In the genomic region with DNA sequence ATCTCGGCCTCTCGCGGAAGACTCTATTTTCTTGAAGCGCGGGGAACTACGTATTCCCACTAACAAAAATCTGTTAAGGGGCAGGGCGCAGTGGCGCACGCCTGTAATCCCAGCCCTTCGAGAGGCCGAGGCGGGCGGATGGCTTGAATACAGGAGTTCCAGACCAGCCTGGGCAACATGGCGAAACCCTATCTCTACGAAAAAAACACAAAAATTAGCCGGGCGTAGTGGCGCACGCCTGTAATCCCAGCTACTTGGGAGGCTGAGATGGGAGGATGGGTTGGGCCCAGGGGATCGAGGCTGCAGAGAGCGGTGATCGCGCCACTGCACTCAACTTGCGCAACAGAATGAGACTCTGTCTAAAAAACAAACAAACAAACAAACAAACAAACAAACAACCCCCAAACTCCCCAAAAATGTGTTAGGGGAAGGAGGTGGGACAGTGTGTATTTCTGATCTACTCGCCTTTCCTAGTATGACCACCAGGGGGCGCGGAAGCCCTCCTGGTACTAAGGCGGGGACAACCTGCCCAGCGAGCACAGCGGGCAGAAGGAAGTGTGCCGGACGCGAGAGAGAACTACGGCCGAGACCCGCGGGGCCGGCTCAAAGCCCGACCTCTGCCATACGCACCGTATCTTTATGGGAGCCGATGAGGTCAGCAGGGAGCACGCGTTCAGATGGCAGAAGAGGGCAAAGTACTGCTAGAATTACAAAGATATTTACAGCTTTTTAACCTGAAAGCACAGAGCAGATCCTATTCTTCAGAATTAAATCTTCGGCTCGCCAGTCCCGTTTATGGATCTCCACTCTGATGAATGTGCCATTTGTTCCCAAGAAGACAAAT, we compare ENCODE assay signal across 8 cellular contexts. TPM values are rescaled to one million over a fixed set of nuclear protein-coding genes. Genes with fewer than 3 reads are reported as not detected.
DNase-seq lines count a peak whose midpoint lies in the region; ATAC-seq and TF ChIP-seq lines count a peak whose summit lies in the region.

No MANE protein-coding gene starts in this region.

- ATAC-seq in HG03432 (IDR thresholded peaks at IDR 0.05; ENCODE audit: unreplicated experiment), result peak; percentile 77
- ATAC-seq in activated CD8-positive, alpha-beta T cell treated with anti-CD3 and anti-CD28 coated beads for 36 hours, result peak; percentile 71
- ATAC-seq in memory B cell (ENCODE audit: low read depth), result peak; percentile 70

- intact Hi-C loops in activated CD8-positive, alpha-beta T cell treated with anti-CD3 and anti-CD28 coated beads for 36 hours (cut with micrococcal nuclease), result loop anchor here (1.0 kb wide), 1 partner anchor 48 kb away; no protein-coding TSS in a partner anchor

- peaks cover 0 to 18% (median 2%) of the 10 kb centered on the region in 11 experiments; a peak in 5 of 22 replicates for H3K36me3 ChIP-seq in BLaER1 treated with 17β-estradiol and CSF1 and Interleukin-3, amounts not matched to agents 10 nM and 100 nM

- POLR2A ChIA-PET in activated CD8-positive, alpha-beta T cell treated with anti-CD3 and anti-CD28 coated beads for 36 hours (lab: Charles Lee), result interaction anchor here (1.1 to 2.5 kb wide), 4 partner anchors 11 to 85 kb away, joined by 3 to 14 read pairs (median 4); a partner anchor contains a TSS

- no peaks in the 10 kb centered on the region for H3K36me3 Mint-ChIP-seq in activated CD8-positive, alpha-beta T cell treated with anti-CD3 and anti-CD28 coated beads for 36 hours (ENCODE audit: low read depth)
- no peaks in the 10 kb centered on the region for H3K36me3 Mint-ChIP-seq in memory B cell

- H4K20me1 ChIP-seq in BLaER1 treated with 17β-estradiol and CSF1 and Interleukin-3, amounts not matched to agents 10 nM and 100 nM, result peaks cover 17 to 32% (median 26%) of the 10 kb centered on the region in 11 experiments; a peak in 17 of 22 replicates

- H3K9me3 Mint-ChIP-seq in activated CD8-positive, alpha-beta T cell treated with anti-CD3 and anti-CD28 coated beads for 36 hours, result no peaks in the 10 kb centered on the region
- no peaks in the 10 kb centered on the region for H3K9me3 Mint-ChIP-seq in memory B cell

- H3K27ac Mint-ChIP-seq in activated CD8-positive, alpha-beta T cell treated with anti-CD3 and anti-CD28 coated beads for 36 hours, result peak overlapping the region; percentile 55
- H3K27ac Mint-ChIP-seq in memory B cell, result peak overlapping the region; percentile 68

- DNase-seq in GM19238 (ENCODE audit: insufficient read length, low spot score), result peak; percentile 86
- DNase-seq in NCI-H69 (lab: John Stamatoyannopoulos, UW), result peak; percentile 87
- DNase-seq in activated CD8-positive, alpha-beta T cell treated with anti-CD3 and anti-CD28 coated beads for 36 hours, result peak; percentile 92
- DNase-seq in effector CD8-positive, alpha-beta T cell (lab: John Stamatoyannopoulos, UW), result peak; percentile 79
- peak; percentile 80 to 83 for DNase-seq in memory B cell (ENCODE audit: low spot score in 2 of 2)
- peak; percentile 77 for DNase-seq in stimulated activated CD8-positive, alpha-beta memory T cell treated with anti-CD3 and anti-CD28 coated beads, Interleukin-12 subunit alpha, Interleukin-12 subunit beta, amount 100 ng/mL, for 1 hour (ENCODE audit: low read depth)

- peaks cover 14% of the 10 kb centered on the region for H3K4me1 Mint-ChIP-seq in activated CD8-positive, alpha-beta T cell treated with anti-CD3 and anti-CD28 coated beads for 36 hours (ENCODE audit: low read depth)
- H3K4me1 Mint-ChIP-seq in memory B cell, result peaks cover 25% of the 10 kb centered on the region

- peak overlapping the region; percentile 86 to 96 (median 91); a peak in 21 of 22 replicates for H3K9ac ChIP-seq in BLaER1 treated with 17β-estradiol and CSF1 and Interleukin-3, amounts not matched to agents 10 nM and 100 nM

- peak overlapping the region in 9 of 11 experiments; percentile 84 to 95 (median 92); a peak in 15 of 22 replicates for H3K27ac ChIP-seq in BLaER1 treated with 17β-estradiol and CSF1 and Interleukin-3, amounts not matched to agents 10 nM and 100 nM

- peak; percentile 92 for TF ChIP-seq CTCF in activated CD8-positive, alpha-beta T cell treated with anti-CD3 and anti-CD28 coated beads for 36 hours (IDR thresholded peaks at IDR 0.05)

- CTCF ChIA-PET in activated CD8-positive, alpha-beta T cell treated with anti-CD3 and anti-CD28 coated beads for 36 hours (lab: Charles Lee), result interaction anchor here (0.9 to 6.0 kb wide), 19 partner anchors 9 to 609 kb away, joined by 3 to 92 read pairs (median 5); a partner anchor contains a TSS

- H3K4me1 ChIP-seq in BLaER1 treated with 17β-estradiol and CSF1 and Interleukin-3, amounts not matched to agents 10 nM and 100 nM, result peaks cover 17 to 29% (median 23%) of the 10 kb centered on the region in 10 experiments

- H3K4me2 ChIP-seq in BLaER1 treated with 17β-estradiol and CSF1 and Interleukin-3, amounts not matched to agents 10 nM and 100 nM, result peak overlapping the region; percentile 91 to 100 (median 96)

- H3K4me3 Mint-ChIP-seq in activated CD8-positive, alpha-beta T cell treated with anti-CD3 and anti-CD28 coated beads for 36 hours, result peak overlapping the region; percentile 96
- peak overlapping the region; percentile 87 for H3K4me3 Mint-ChIP-seq in memory B cell

- peaks cover 8% of the 10 kb centered on the region for H3K27me3 Mint-ChIP-seq in activated CD8-positive, alpha-beta T cell treated with anti-CD3 and anti-CD28 coated beads for 36 hours
- peaks cover 8% of the 10 kb centered on the region for H3K27me3 Mint-ChIP-seq in memory B cell

- H3K4me3 ChIP-seq in BLaER1 treated with 17β-estradiol and CSF1 and Interleukin-3, amounts not matched to agents 10 nM and 100 nM, result peak overlapping the region; percentile 90 to 99 (median 98)

- no peaks in the 10 kb centered on the region for H3K27me3 ChIP-seq in BLaER1 treated with 17β-estradiol and CSF1 and Interleukin-3, amounts not matched to agents 10 nM and 100 nM

- H3K9me3 ChIP-seq in BLaER1 treated with 17β-estradiol and CSF1 and Interleukin-3, amounts not matched to agents 10 nM and 100 nM (replicated peaks in 1 of 11), result no peaks in the 10 kb centered on the region

RNA-seq across cellular contexts. Expression of a gene that starts 1.3 kb away (rescaled TPM):
- 1 to 10 TPM; 8.3 to 9.5 TPM for total RNA-seq in activated CD8-positive, alpha-beta T cell treated with anti-CD3 and anti-CD28 coated beads for 36 hours

RNA-seq across cellular contexts. Expression of a gene that starts 40.2 kb away (rescaled TPM):
- not detected for total RNA-seq in activated CD8-positive, alpha-beta T cell treated with anti-CD3 and anti-CD28 coated beads for 36 hours

RNA-seq across cellular contexts. Expression of a gene that starts 56.7 kb away (rescaled TPM):
- total RNA-seq in activated CD8-positive, alpha-beta T cell treated with anti-CD3 and anti-CD28 coated beads for 36 hours, result 10 to 100 TPM; 76.4 to 78.7 TPM

Comparison
In these comparisons a context has a peak if more than half of its experiments do, and no peak if none do; other contexts are left out.
1. Peak in every context shown above with its lines: DNase-seq, ATAC-seq, H3K4me3 ChIP-seq and H3K27ac ChIP-seq.